ENCODE assay signal across 8 cellular contexts in genomic region chr14:96797943-96798349, GRCh38. TPM values are rescaled to one million over a fixed set of nuclear protein-coding genes. Genes with fewer than 3 reads are reported as not detected.
DNase-seq lines count a peak whose midpoint lies in the region; ATAC-seq, FAIRE-seq and TF ChIP-seq lines count a peak whose summit lies in the region.

No MANE protein-coding gene starts in this region.

- FAIRE-seq in GM18507 (lab: Jason Lieb, UNC): peak; percentile 44

- H3K4me1 ChIP-seq in BE2C (no peaks in the 10 kb centered on the region; the same call in 1 of the 2 replicates), SJCRH30 (peaks cover 2% of the 10 kb centered on the region), esophagus (ENCODE audit: control insufficient read depth in 2 of 2, insufficient read depth in 2 of 2, low read length in 1 of 2) (peaks cover 0 to 4% of the 10 kb centered on the region in 2 donors), sigmoid colon (peaks cover 0 to 11% (median 9%) of the 10 kb centered on the region in 4 donors)

- H3K9me3 ChIP-seq in BE2C: no peaks in the 10 kb centered on the region
- no peaks in the 10 kb centered on the region for H3K9me3 ChIP-seq in SJCRH30 (replicated peaks)
- H3K9me3 ChIP-seq in esophagus (ENCODE audit: control insufficient read depth in 2 of 2, insufficient read depth in 1 of 2, low read depth in 1 of 2, low read length in 1 of 2): no peaks in the 10 kb centered on the region
- no peaks in the 10 kb centered on the region for H3K9me3 ChIP-seq in sigmoid colon

- no peak for TF ChIP-seq CTCF in BE2C (IDR thresholded peaks at IDR 0.05; ENCODE audit: low read depth, low read length)
- TF ChIP-seq CTCF in sigmoid colon (IDR thresholded peaks at IDR 0.05): no peak

- H3K27ac ChIP-seq in SJCRH30: peak overlapping the region; percentile 90
- no peak overlapping the region for H3K27ac ChIP-seq in esophagus (ENCODE audit: low read depth in 2 of 2, low read length in 1 of 2)
- peak overlapping the region in 1 of 4 donors; percentile 21 for H3K27ac ChIP-seq in sigmoid colon

- TF ChIP-seq POLR2A in sigmoid colon (IDR thresholded peaks at IDR 0.05): no peak

- TF ChIP-seq EP300 in sigmoid colon (IDR thresholded peaks at IDR 0.05): no peak

- WGBS in esophagus, 2 donors: 1 to 3% methylated on average over 16 of the region's 16 CpGs
- WGBS in sigmoid colon, 2 donors: 0 to 2% methylated on average over 16 of the region's 16 CpGs

- DNase-seq in BE2C (peak; percentile 31), GM18507 (ENCODE audit: extremely low spot score, insufficient read length, low read depth) (no peak), SJCRH30 (peak in 1 of 2 experiments; percentile 33), sigmoid colon (no peak), NCI-H510A (lab: John Stamatoyannopoulos, UW) (no peak)
- no peak for DNase-seq in effector CD4-positive, alpha-beta T cell

- no peaks in the 10 kb centered on the region for H3K27me3 ChIP-seq in BE2C
- no peaks in the 10 kb centered on the region for H3K27me3 ChIP-seq in SJCRH30
- no peaks in the 10 kb centered on the region for H3K27me3 ChIP-seq in esophagus (ENCODE audit: control insufficient read depth in 1 of 2, insufficient read depth in 2 of 2, low read length in 2 of 2)
- no peaks in the 10 kb centered on the region for H3K27me3 ChIP-seq in sigmoid colon

- no peaks in the 10 kb centered on the region; the same call in 1 of the 2 replicates for H3K36me3 ChIP-seq in BE2C
- H3K36me3 ChIP-seq in SJCRH30: no peaks in the 10 kb centered on the region
- H3K36me3 ChIP-seq in esophagus (ENCODE audit: control insufficient read depth in 2 of 2, insufficient read depth in 2 of 2, low read length in 1 of 2): no peaks in the 10 kb centered on the region
- H3K36me3 ChIP-seq in sigmoid colon: no peaks in the 10 kb centered on the region

- intact Hi-C loops in sigmoid colon (cut with DNase I): loop anchor here (5.0 kb wide), 1 partner anchor 296 kb away; the partner anchor contains the start of gene PAPOLA

- peak; percentile 14 for ATAC-seq in HG03064 (IDR thresholded peaks at IDR 0.05; ENCODE audit: low read depth, unreplicated experiment)

- H3K4me3 ChIP-seq in BE2C (ENCODE audit: low read depth, low read length): peak overlapping the region; percentile 88
- H3K4me3 ChIP-seq in SJCRH30: peak overlapping the region; percentile 94
- peak overlapping the region; percentile 78 to 91 for H3K4me3 ChIP-seq in esophagus (ENCODE audit: low read depth in 1 of 2, low read length in 2 of 2)
- peak overlapping the region; percentile 52 to 77 (median 64) for H3K4me3 ChIP-seq in sigmoid colon

RNA-seq across cellular contexts. Expression of gene VRK1, which starts 0.8 kb away (rescaled TPM):
- 8.1 TPM for polyA plus RNA-seq in BE2C (2012; ENCODE audit: insufficient read depth, insufficient read length, low read depth)
- 119 and 124 TPM in 2 replicates for total RNA-seq in SJCRH30 (2014; rRNA removed; shearing (Covaris generic))
- polyA plus RNA-seq in esophagus: 10 to 100 TPM in 1 of 2 donors, 1 to 10 TPM in 1; 8.3 to 12.8 TPM
- 10 to 100 TPM; 12.8 to 25.7 (median 19.5) TPM for total RNA-seq in sigmoid colon
- polyA plus RNA-seq in sigmoid colon: 10 to 100 TPM in 2 of 3 donors, 1 to 10 TPM in 1; 7.8 to 17.9 (median 11.6) TPM
